13 cellular contexts compared by ENCODE assay signal in the genomic region with DNA sequence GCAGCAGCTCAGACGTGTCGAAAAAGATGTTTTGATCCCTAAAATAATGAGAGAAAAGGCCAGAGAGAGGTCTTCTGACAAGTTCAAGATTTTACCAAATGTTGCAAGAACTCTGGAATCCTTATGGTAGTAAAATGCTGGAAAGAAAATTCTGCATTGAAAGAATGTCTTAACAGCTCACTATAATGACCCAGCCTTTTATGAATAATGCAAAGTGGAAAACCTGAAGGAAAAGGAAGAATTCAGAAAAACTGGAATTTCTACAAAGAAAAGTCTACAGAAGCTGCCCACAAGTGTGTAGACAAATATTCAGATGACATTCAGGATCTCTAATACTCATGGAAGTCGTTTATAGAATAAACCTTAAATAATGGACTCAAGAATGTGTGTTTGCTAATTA. TPM values are rescaled to one million over a fixed set of nuclear protein-coding genes. Genes with fewer than 3 reads are reported as not detected.
A peak's percentile ranks its signal among the peaks of the same experiment; 100 is the strongest.
DNase-seq lines count a peak whose midpoint lies in the region; ATAC-seq and TF ChIP-seq lines count a peak whose summit lies in the region.
"Had no signal": no experiment of that assay in that cellular context is flagged by ENCODE, and none has a peak within 500 bp of the region (broad histone marks: within the 10 kb centered on the region; RNA-seq: fewer than 3 reads in every experiment).

No MANE protein-coding gene starts in this region.

- TF ChIP-seq POLR2A in HCT116 (IDR thresholded peaks at IDR 0.05; ENCODE audit: borderline replicate concordance, extremely low read depth, insufficient read depth, insufficient read length) = no peak

- H3K9me2 ChIP-seq in HCT116 (ENCODE audit: insufficient read depth) = no peaks in the 10 kb centered on the region

- no peak for TF ChIP-seq RAD21 in HCT116 (IDR thresholded peaks at IDR 0.05; ENCODE audit: low read depth)

- peak overlapping the region; percentile 37 for H2AFZ ChIP-seq in HCT116 (ENCODE audit: low read depth, low read length, poor library complexity, severe bottlenecking)
- H2AFZ ChIP-seq in osteoblast (ENCODE audit: low read length) = no peak overlapping the region

- H3K9ac ChIP-seq in HCT116 (ENCODE audit: low read length) = no peak overlapping the region
- H3K9ac ChIP-seq: parathyroid adenoma had no signal

- no peaks in the 10 kb centered on the region for H3K36me3 ChIP-seq in HCT116 (ENCODE audit: control insufficient read depth in 1 of 2, insufficient read depth in 2 of 2, low read length in 2 of 2)
- no peaks in the 10 kb centered on the region for H3K36me3 ChIP-seq in osteoblast (ENCODE audit: insufficient read depth, low read length)
- H3K36me3 ChIP-seq: esophagus muscularis mucosa, MG63, upper lobe of right lung had no signal

- no peak for ATAC-seq in HCT116
- no peak for ATAC-seq in activated B cell treated with CpG ODN at 0.5 μM for 24 hours (ENCODE audit: low read depth)
- no peak for ATAC-seq in natural killer cell treated with Interleukin-12 subunit alpha and Interleukin-12 subunit beta and Interleukin-15 and Interleukin-18, amount 100 ng/mL, for 72 hours
- ATAC-seq in GM18498 (IDR thresholded peaks at IDR 0.05; ENCODE audit: unreplicated experiment) = no peak
- no peak for ATAC-seq in GM21717 (IDR thresholded peaks at IDR 0.05; ENCODE audit: unreplicated experiment)

- no peak overlapping the region for H3K27ac ChIP-seq in HCT116 (ENCODE audit: low read depth, low read length)
- no peak overlapping the region for H3K27ac ChIP-seq in osteoblast (ENCODE audit: low read depth, low read length)
- H3K27ac ChIP-seq: upper lobe of right lung had no signal

- peaks cover 21% of the 10 kb centered on the region for H3K4me1 Mint-ChIP-seq in T-helper 2 cell treated with Interferon-gamma antibody and Interleukin-4, amounts not matched to agents 5 μg/mL and 100 μg/mL, for 36 hours (ENCODE audit: low read depth)
- peaks cover 32% of the 10 kb centered on the region for H3K4me1 Mint-ChIP-seq in activated B cell treated with CpG ODN at 0.5 μM for 24 hours
- peaks cover 25 to 30% of the 10 kb centered on the region in 2 donors for H3K4me1 Mint-ChIP-seq in natural killer cell treated with Interleukin-12 subunit alpha and Interleukin-12 subunit beta and Interleukin-15 and Interleukin-18, amount 100 ng/mL, for 72 hours (ENCODE audit: low read depth in 2 of 2)

- H3K9me3 Mint-ChIP-seq in T-helper 2 cell treated with Interferon-gamma antibody and Interleukin-4, amounts not matched to agents 5 μg/mL and 100 μg/mL, for 36 hours = no peaks in the 10 kb centered on the region
- H3K9me3 Mint-ChIP-seq in activated B cell treated with CpG ODN at 0.5 μM for 24 hours = no peaks in the 10 kb centered on the region
- no peaks in the 10 kb centered on the region for H3K9me3 Mint-ChIP-seq in natural killer cell treated with Interleukin-12 subunit alpha and Interleukin-12 subunit beta and Interleukin-15 and Interleukin-18, amount 100 ng/mL, for 72 hours

- no peak overlapping the region for H3K27ac Mint-ChIP-seq in T-helper 2 cell treated with Interferon-gamma antibody and Interleukin-4, amounts not matched to agents 5 μg/mL and 100 μg/mL, for 36 hours
- H3K27ac Mint-ChIP-seq in activated B cell treated with CpG ODN at 0.5 μM for 24 hours = peak overlapping the region; percentile 93
- peak overlapping the region; percentile 64 to 86 for H3K27ac Mint-ChIP-seq in natural killer cell treated with Interleukin-12 subunit alpha and Interleukin-12 subunit beta and Interleukin-15 and Interleukin-18, amount 100 ng/mL, for 72 hours

- POLR2A ChIA-PET in HCT116 (lab: Charles Lee) (no interaction called here), activated B cell treated with CpG ODN at 0.5 μM for 24 hours (lab: Charles Lee) (interaction anchor here (1.3 to 7.8 kb wide), 4 partner anchors 8 to 104 kb away, joined by 4 to 150 read pairs (median 59); no protein-coding TSS in a partner anchor)

- RAD21 ChIA-PET in HCT116 (lab: Charles Lee; ENCODE audit: low non-redundant PET in 1 of 2, low total read pairs in 2 of 2, uncharacterized antibody in 2 of 2, unreplicated experiment in 2 of 2) = no interaction called here

- H3K36me3 Mint-ChIP-seq in T-helper 2 cell treated with Interferon-gamma antibody and Interleukin-4, amounts not matched to agents 5 μg/mL and 100 μg/mL, for 36 hours (ENCODE audit: low read depth) = peaks cover 24% of the 10 kb centered on the region
- H3K36me3 Mint-ChIP-seq in activated B cell treated with CpG ODN at 0.5 μM for 24 hours (ENCODE audit: low read depth) = peaks cover 22% of the 10 kb centered on the region
- H3K36me3 Mint-ChIP-seq in natural killer cell treated with Interleukin-12 subunit alpha and Interleukin-12 subunit beta and Interleukin-15 and Interleukin-18, amount 100 ng/mL, for 72 hours = peaks cover 11% of the 10 kb centered on the region
- H3K36me3 Mint-ChIP-seq: brain had no signal

- no peak for DNase-seq in T-helper 2 cell treated with Interferon-gamma antibody and Interleukin-4, amounts not matched to agents 5 μg/mL and 100 μg/mL, for 36 hours (ENCODE audit: low spot score)
- DNase-seq in T-helper 2 cell (no peak), HCT116 (ENCODE audit: low read depth, low spot score) (no peak), activated B cell treated with CpG ODN at 0.5 μM for 24 hours (no peak), osteoblast (ENCODE audit: insufficient read length, low spot score, missing footprints) (no peak)
- DNase-seq in natural killer cell treated with Interleukin-12 subunit alpha and Interleukin-12 subunit beta and Interleukin-15 and Interleukin-18, amount 100 ng/mL, for 72 hours (ENCODE audit: low spot score) = no peak

- H4K20me1 ChIP-seq in HCT116 (ENCODE audit: insufficient read depth) = no peaks in the 10 kb centered on the region
- H4K20me1 ChIP-seq in osteoblast (ENCODE audit: insufficient read depth, low read length) = no peaks in the 10 kb centered on the region

- H3K27me3 ChIP-seq in HCT116 (ENCODE audit: insufficient read depth, low read length) (no peaks in the 10 kb centered on the region), osteoblast (ENCODE audit: insufficient read depth, low read length) (peaks cover 40% of the 10 kb centered on the region)
- H3K27me3 ChIP-seq: MG63, upper lobe of right lung had no signal

- no peaks in the 10 kb centered on the region for H3K27me3 Mint-ChIP-seq in T-helper 2 cell treated with Interferon-gamma antibody and Interleukin-4, amounts not matched to agents 5 μg/mL and 100 μg/mL, for 36 hours (ENCODE audit: low read depth)
- H3K27me3 Mint-ChIP-seq in activated B cell treated with CpG ODN at 0.5 μM for 24 hours = no peaks in the 10 kb centered on the region
- peaks cover 0 to 5% of the 10 kb centered on the region in 2 donors for H3K27me3 Mint-ChIP-seq in natural killer cell treated with Interleukin-12 subunit alpha and Interleukin-12 subunit beta and Interleukin-15 and Interleukin-18, amount 100 ng/mL, for 72 hours

- TF ChIP-seq CTCF in HCT116 (IDR thresholded peaks at IDR 0.05 in 2 of 3, conservative IDR thresholded peaks at IDR 0.05 in 1 of 3; ENCODE audit: borderline replicate concordance in 1 of 3, insufficient read depth in 1 of 3, low read depth in 2 of 3, low read length in 2 of 3) = no peak
- no peak for TF ChIP-seq CTCF in activated B cell treated with CpG ODN at 0.5 μM for 24 hours (IDR thresholded peaks at IDR 0.05)
- TF ChIP-seq CTCF in osteoblast (IDR thresholded peaks at IDR 0.05; ENCODE audit: extremely low read depth, low read depth, low read length) = no peak

- intact Hi-C loops in HCT116 (cut with micrococcal nuclease) = loop anchor here (1.0 to 5.0 kb wide), 2 partner anchors 96 to 493 kb away; no protein-coding TSS in a partner anchor
- intact Hi-C loops in activated B cell treated with CpG ODN at 0.5 μM for 24 hours (cut with micrococcal nuclease) = loop anchor here (1.0 to 5.0 kb wide), 2 partner anchors 8 to 1037 kb away; no protein-coding TSS in a partner anchor

- H3K4me3 Mint-ChIP-seq in T-helper 2 cell treated with Interferon-gamma antibody and Interleukin-4, amounts not matched to agents 5 μg/mL and 100 μg/mL, for 36 hours = peak overlapping the region; percentile 71
- no peak overlapping the region for H3K4me3 Mint-ChIP-seq in activated B cell treated with CpG ODN at 0.5 μM for 24 hours
- peak overlapping the region; percentile 71 for H3K4me3 Mint-ChIP-seq in natural killer cell treated with Interleukin-12 subunit alpha and Interleukin-12 subunit beta and Interleukin-15 and Interleukin-18, amount 100 ng/mL, for 72 hours

- H3K4me3 ChIP-seq in HCT116 (replicated peaks in 1 of 2; ENCODE audit: low read depth in 1 of 2, low read length in 2 of 2) = no peak overlapping the region
- H3K4me3 ChIP-seq in osteoblast (ENCODE audit: insufficient read depth, low read length) = no peak overlapping the region
- H3K4me3 ChIP-seq: MG63 had no signal

- H3K79me2 ChIP-seq in HCT116 (ENCODE audit: insufficient read depth, low read length) (peaks cover 10% of the 10 kb centered on the region; the same call in 1 of the 2 replicates), osteoblast (ENCODE audit: insufficient read depth, low read length) (no peaks in the 10 kb centered on the region)
- H3K79me2 ChIP-seq: parathyroid adenoma had no signal

- BruUV-seq in HCT116 (replicated peaks; lab: Mats Ljungman, UMichigan) = no TSS peak

- H3K9me3 ChIP-seq in HCT116 (ENCODE audit: control insufficient read depth in 1 of 2, insufficient read depth in 1 of 2, low read depth in 1 of 2, low read length in 2 of 2) = no peaks in the 10 kb centered on the region
- no peaks in the 10 kb centered on the region for H3K9me3 ChIP-seq in osteoblast (ENCODE audit: low read depth, low read length)
- H3K9me3 ChIP-seq: esophagus muscularis mucosa, MG63, upper lobe of right lung had no signal

- CTCF ChIA-PET in HCT116 (lab: Charles Lee) (no interaction called here), activated B cell treated with CpG ODN at 0.5 μM for 24 hours (lab: Charles Lee) (interaction anchor here (0.8 to 8.1 kb wide), 4 partner anchors 19 to 106 kb away, joined by 3 to 131 read pairs (median 9); no protein-coding TSS in a partner anchor)

- H3K4me2 ChIP-seq in HCT116 (ENCODE audit: low read length) = no peak overlapping the region
- H3K4me2 ChIP-seq in osteoblast (ENCODE audit: insufficient read depth, low read length) = no peak overlapping the region

- H3K4me1 ChIP-seq in HCT116 (ENCODE audit: control insufficient read depth in 1 of 2, insufficient read depth in 2 of 2, low read length in 2 of 2) (peaks cover 11 to 29% of the 10 kb centered on the region in 2 experiments), osteoblast (ENCODE audit: insufficient read depth, low read length) (peaks cover 7% of the 10 kb centered on the region)

TF ChIP-seq in HCT116, 20 proteins besides CTCF, POLR2A, EP300 and RAD21 (continues in another document):
- TF ChIP-seq, protein P1, sequence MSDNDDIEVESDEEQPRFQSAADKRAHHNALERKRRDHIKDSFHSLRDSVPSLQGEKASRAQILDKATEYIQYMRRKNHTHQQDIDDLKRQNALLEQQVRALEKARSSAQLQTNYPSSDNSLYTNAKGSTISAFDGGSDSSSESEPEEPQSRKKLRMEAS (IDR thresholded peaks at IDR 0.05) = no peak
- no peak for TF ChIP-seq SIN3A (IDR thresholded peaks at IDR 0.05; ENCODE audit: low read depth)
- TF ChIP-seq EGR1 (IDR thresholded peaks at IDR 0.05; ENCODE audit: low read depth) = no peak

RNA-seq across cellular contexts. Expression of gene CCDC88C, which starts 1.8 kb away (rescaled TPM):
- total RNA-seq in HCT116 (2021; ENCODE audit: unreplicated experiment) = 20.8 TPM
- polyA plus RNA-seq in HCT116 (2012) = 6.9 and 8.6 TPM in 2 replicates
- 153 and 164 TPM in 2 replicates for total RNA-seq in activated B cell treated with CpG ODN at 0.5 μM for 24 hours
- 100 to 1,000 TPM; 103 to 175 TPM for total RNA-seq in natural killer cell treated with Interleukin-12 subunit alpha and Interleukin-12 subunit beta and Interleukin-15 and Interleukin-18, amount 100 ng/mL, for 72 hours
- 0.29 and 0.36 TPM in 2 replicates for total RNA-seq in osteoblast

Comparison
In these comparisons a context has a peak if more than half of its experiments do, and no peak if none do; other contexts are left out.
1. RNA of gene CCDC88C, which starts 1.8 kb away (total RNA-seq): 103 to 175 TPM in natural killer cell treated with Interleukin-12 subunit alpha and Interleukin-12 subunit beta and Interleukin-15 and Interleukin-18, amount 100 ng/mL, for 72 hours, 153 to 164 TPM in activated B cell treated with CpG ODN at 0.5 μM for 24 hours and 20.8 TPM in HCT116 (single experiment); 0.29 to 0.36 TPM in osteoblast; every median in the first group is over 10 times any median in the second.